25 cellular contexts compared by ENCODE assay signal in genomic region chr1:36603461-36603860, GRCh38.
"Had no signal": no experiment of that assay in that cellular context is flagged by ENCODE, and none has a peak within 500 bp of the region (broad histone marks: within the 10 kb centered on the region; RNA-seq: fewer than 3 reads in every experiment).

No MANE protein-coding gene starts in this region.

- FAIRE-seq: endothelial cell of umbilical vein, frontal cortex had no signal

- H3K4me3 ChIP-seq: esophagus muscularis mucosa, hepatocyte, mucosa of descending colon, sigmoid colon, smooth muscle cell, stomach, suprapubic skin, tibial nerve had no signal

- H3K9me3 ChIP-seq: esophagus muscularis mucosa, mucosa of descending colon, sigmoid colon, stomach, suprapubic skin, tibial nerve had no signal

- H3K27me3 ChIP-seq: tibial nerve had no signal

- H3K27ac Mint-ChIP-seq: activated naive CD4-positive, alpha-beta T cell treated with anti-CD3 and anti-CD28 coated beads, Interleukin-2, amount 50 U/mL, for 72 hours; activated T-cell treated with anti-CD3 and anti-CD28 coated beads, Interleukin-2, amount 50 U/mL, for 24 hours; activated T-helper 17 cell treated with anti-CD3 and anti-CD28 coated beads, Interleukin-2, amount 50 U/mL, for 72 hours; stimulated activated memory B cell treated with anti-CD40 and anti-IgM and Interleukin-4, amounts not matched to agents 10 μg/mL and 1 μg/mL and 100 μg/mL, for 72 hours had no signal

- H3K4me1 Mint-ChIP-seq: naive B cell; stimulated activated memory B cell treated with anti-CD40 and anti-IgM and Interleukin-4, amounts not matched to agents 10 μg/mL and 1 μg/mL and 100 μg/mL, for 72 hours had no signal

- H3K4me3 Mint-ChIP-seq: activated T-cell treated with anti-CD3 and anti-CD28 coated beads, Interleukin-2, amount 50 U/mL, for 24 hours; activated T-helper 17 cell treated with anti-CD3 and anti-CD28 coated beads, Interleukin-2, amount 50 U/mL, for 72 hours; brain; effector memory CD8-positive, alpha-beta T cell; immature natural killer cell; naive B cell; stimulated activated memory B cell treated with anti-CD40 and anti-IgM and Interleukin-4, amounts not matched to agents 10 μg/mL and 1 μg/mL and 100 μg/mL, for 72 hours had no signal

- H2AFZ ChIP-seq: hepatocyte had no signal

- H3K4me1 ChIP-seq: esophagus muscularis mucosa, sigmoid colon, stomach, suprapubic skin, tibial nerve had no signal

- H3K27ac ChIP-seq: esophagus muscularis mucosa, hepatocyte, sigmoid colon, stomach, suprapubic skin, tibial nerve had no signal

- H3K36me3 ChIP-seq: esophagus muscularis mucosa, sigmoid colon, stomach, suprapubic skin, tibial nerve had no signal

- DNase-seq: activated CD8-positive, alpha-beta memory T cell treated with anti-CD3 and anti-CD28 coated beads for 24 hours; activated CD8-positive, alpha-beta memory T cell treated with anti-CD3 and anti-CD28 coated beads, Interleukin-2, amount 50 U/mL, for 4 hours; activated T-cell treated with anti-CD3 and anti-CD28 coated beads, Interleukin-2, amount 50 U/mL, for 24 hours; aorta; central memory CD4-positive, alpha-beta T cell; effector memory CD8-positive, alpha-beta T cell; glutamatergic neuron; immature natural killer cell; mesenchymal stem cell; mucosa of descending colon; naive B cell; sigmoid colon; stimulated activated CD4-positive, alpha-beta T cell treated with anti-CD3 and anti-CD28 coated beads, Interleukin-15, amount 100 ng/mL, for 24 hours; stomach had no signal

- H3K36me3 Mint-ChIP-seq: activated naive CD4-positive, alpha-beta T cell treated with anti-CD3 and anti-CD28 coated beads, Interleukin-2, amount 50 U/mL, for 72 hours; brain; immature natural killer cell; naive B cell; stimulated activated memory B cell treated with anti-CD40 and anti-IgM and Interleukin-4, amounts not matched to agents 10 μg/mL and 1 μg/mL and 100 μg/mL, for 72 hours had no signal

- H3K4me2 ChIP-seq: hepatocyte, smooth muscle cell had no signal

- H3K9me3 Mint-ChIP-seq: activated naive CD4-positive, alpha-beta T cell treated with anti-CD3 and anti-CD28 coated beads, Interleukin-2, amount 50 U/mL, for 72 hours; activated T-cell treated with anti-CD3 and anti-CD28 coated beads, Interleukin-2, amount 50 U/mL, for 24 hours; activated T-helper 17 cell treated with anti-CD3 and anti-CD28 coated beads, Interleukin-2, amount 50 U/mL, for 72 hours; brain; immature natural killer cell had no signal

- H3K79me2 ChIP-seq: hepatocyte had no signal

- ATAC-seq: activated naive CD4-positive, alpha-beta T cell treated with anti-CD3 and anti-CD28 coated beads, Interleukin-2, amount 50 U/mL, for 72 hours; activated T-helper 17 cell treated with anti-CD3 and anti-CD28 coated beads, Interleukin-2, amount 50 U/mL, for 72 hours; effector memory CD8-positive, alpha-beta T cell; mucosa of descending colon; stimulated activated memory B cell treated with anti-CD40 and anti-IgM and Interleukin-4, amounts not matched to agents 10 μg/mL and 1 μg/mL and 100 μg/mL, for 72 hours had no signal
